In the genomic region with DNA sequence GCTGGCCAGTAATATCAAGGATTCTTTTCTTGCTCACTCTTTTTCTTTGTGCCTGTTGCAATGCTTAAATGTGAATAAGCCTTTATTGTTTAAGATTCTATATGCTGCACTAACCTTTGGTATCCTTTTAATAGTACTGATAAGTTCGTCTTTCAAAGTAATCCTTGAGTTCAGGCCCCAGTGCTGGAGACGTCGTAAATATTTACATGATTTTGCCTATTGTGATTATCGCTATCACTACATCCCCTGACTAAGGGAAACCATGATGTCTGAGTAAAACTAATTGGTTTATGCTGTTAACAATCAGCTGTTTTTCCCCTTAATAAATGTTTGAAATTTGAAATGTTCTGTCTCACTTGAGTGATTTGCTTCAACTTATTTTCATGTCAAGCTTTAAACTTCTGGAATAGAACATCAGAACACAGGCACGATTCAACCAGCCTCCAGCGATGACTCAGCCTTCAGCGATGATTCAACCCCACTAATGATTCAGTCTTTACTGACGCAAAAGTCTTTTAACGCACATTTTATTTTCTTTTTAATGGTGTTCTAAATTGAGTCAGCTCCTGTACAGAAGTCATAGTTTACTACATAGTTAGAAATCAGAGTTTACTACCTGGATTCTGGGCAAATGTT, we compare ENCODE assay signal across 8 cellular contexts. TPM values are rescaled to one million over a fixed set of nuclear protein-coding genes. Genes with fewer than 3 reads are reported as not detected.
DNase-seq lines count a peak whose midpoint lies in the region; ATAC-seq and TF ChIP-seq lines count a peak whose summit lies in the region.
"Had no signal": no experiment of that assay in that cellular context is flagged by ENCODE, and none has a peak within 500 bp of the region (broad histone marks: within the 10 kb centered on the region; RNA-seq: fewer than 3 reads in every experiment).

No MANE protein-coding gene starts in this region.

- H3K9ac ChIP-seq in colonic mucosa (ENCODE audit: low read depth in 2 of 2, low read length in 2 of 2), result no peak overlapping the region

- H3K36me3 Mint-ChIP-seq in neural crest cell (ENCODE audit: low read depth), result peaks cover 2% of the 10 kb centered on the region

- no peaks in the 10 kb centered on the region for H3K9me3 ChIP-seq in colonic mucosa
- H3K9me3 ChIP-seq: upper lobe of left lung had no signal

- peak overlapping the region; percentile 88 for H3K27ac Mint-ChIP-seq in neural crest cell (ENCODE audit: unreplicated experiment)

- H3K4me1 ChIP-seq in colonic mucosa (no peaks in the 10 kb centered on the region), urinary bladder (ENCODE audit: insufficient read depth) (no peaks in the 10 kb centered on the region)

- H3K36me3 ChIP-seq in colonic mucosa (no peaks in the 10 kb centered on the region), urinary bladder (ENCODE audit: insufficient read depth) (no peaks in the 10 kb centered on the region)

- TF ChIP-seq CTCF in colonic mucosa (IDR thresholded peaks at IDR 0.05), result no peak
- no peak for TF ChIP-seq CTCF in neural crest cell (conservative IDR thresholded peaks at IDR 0.05)

- WGBS in urinary bladder, result 30% methylated on average over 9 of the region's 9 CpGs

- H3K4me1 Mint-ChIP-seq in neural crest cell, result peaks cover 30% of the 10 kb centered on the region

- H3K27me3 Mint-ChIP-seq in neural crest cell (ENCODE audit: low read depth), result peaks cover 16% of the 10 kb centered on the region

- intact Hi-C loops in colonic mucosa (cut with DNase I), result no loop called here

- H3K4me3 Mint-ChIP-seq in neural crest cell, result peak overlapping the region; percentile 3

- no peaks in the 10 kb centered on the region for H3K9me3 Mint-ChIP-seq in neural crest cell

- no peak for ATAC-seq in GM21825 (IDR thresholded peaks at IDR 0.05; ENCODE audit: unreplicated experiment)

- H3K27me3 ChIP-seq in colonic mucosa, result no peaks in the 10 kb centered on the region
- H3K27me3 ChIP-seq: upper lobe of left lung had no signal

- H3K4me3 ChIP-seq in colonic mucosa (no peak overlapping the region), urinary bladder (ENCODE audit: low read depth, low read length) (no peak overlapping the region)
- H3K4me3 ChIP-seq: upper lobe of left lung had no signal

- peak overlapping the region; percentile 21 for H3K27ac ChIP-seq in colonic mucosa
- H3K27ac ChIP-seq in urinary bladder (ENCODE audit: low read depth), result peak overlapping the region; percentile 81
- H3K27ac ChIP-seq: upper lobe of left lung had no signal

- DNase-seq in HT-29 (ENCODE audit: low spot score) (peak; percentile 85), colonic mucosa (no peak), neural crest cell (ENCODE audit: low read depth, low spot score) (no peak), NCI-H2171 treated with DMSO at 0.1 percent for 48 hours (lab: John Stamatoyannopoulos, UW) (no peak)
- peak; percentile 33 for DNase-seq in activated CD4-positive, CD25-positive, alpha-beta regulatory T cell treated with anti-CD3 and anti-CD28 coated beads, Interleukin-2, amount 50 U/mL, for 16 hours (ENCODE audit: low read depth, low spot score)
- DNase-seq: upper lobe of left lung had no signal

RNA-seq across cellular contexts. Expression of a gene that starts 3.9 kb away (rescaled TPM):
- 75.6 and 84.8 TPM in 2 replicates for total RNA-seq in HT-29 (2014; rRNA removed; shearing (Covaris generic))
- total RNA-seq in colonic mucosa (100 to 1,000 TPM; 116 to 126 TPM), neural crest cell (17.0 and 17.8 TPM in 2 replicates), urinary bladder (3.9 TPM)
- polyA plus RNA-seq in urinary bladder, result 58.1 TPM

RNA-seq across cellular contexts. Expression of a gene that starts 20.1 kb away (rescaled TPM):
- 28.3 and 33.1 TPM in 2 replicates for total RNA-seq in HT-29 (2014; rRNA removed; shearing (Covaris generic))
- total RNA-seq in colonic mucosa, result 10 to 100 TPM in 1 of 2 donors, 1 to 10 TPM in 1; 6.2 to 11.0 TPM
- 22.8 and 26.1 TPM in 2 replicates for total RNA-seq in neural crest cell
- 25.5 TPM for total RNA-seq in urinary bladder
- polyA plus RNA-seq in urinary bladder, result 9.4 TPM

Comparison
In these comparisons a context has a peak if more than half of its experiments do, and no peak if none do; other contexts are left out.
1. DNase-seq: peak in HT-29 (single experiment) and activated CD4-positive, CD25-positive, alpha-beta regulatory T cell treated with anti-CD3 and anti-CD28 coated beads, Interleukin-2, amount 50 U/mL, for 16 hours (single experiment); none in colonic mucosa (single experiment), neural crest cell (single experiment) and NCI-H2171 treated with DMSO at 0.1 percent for 48 hours (single experiment).